In the genomic region with DNA sequence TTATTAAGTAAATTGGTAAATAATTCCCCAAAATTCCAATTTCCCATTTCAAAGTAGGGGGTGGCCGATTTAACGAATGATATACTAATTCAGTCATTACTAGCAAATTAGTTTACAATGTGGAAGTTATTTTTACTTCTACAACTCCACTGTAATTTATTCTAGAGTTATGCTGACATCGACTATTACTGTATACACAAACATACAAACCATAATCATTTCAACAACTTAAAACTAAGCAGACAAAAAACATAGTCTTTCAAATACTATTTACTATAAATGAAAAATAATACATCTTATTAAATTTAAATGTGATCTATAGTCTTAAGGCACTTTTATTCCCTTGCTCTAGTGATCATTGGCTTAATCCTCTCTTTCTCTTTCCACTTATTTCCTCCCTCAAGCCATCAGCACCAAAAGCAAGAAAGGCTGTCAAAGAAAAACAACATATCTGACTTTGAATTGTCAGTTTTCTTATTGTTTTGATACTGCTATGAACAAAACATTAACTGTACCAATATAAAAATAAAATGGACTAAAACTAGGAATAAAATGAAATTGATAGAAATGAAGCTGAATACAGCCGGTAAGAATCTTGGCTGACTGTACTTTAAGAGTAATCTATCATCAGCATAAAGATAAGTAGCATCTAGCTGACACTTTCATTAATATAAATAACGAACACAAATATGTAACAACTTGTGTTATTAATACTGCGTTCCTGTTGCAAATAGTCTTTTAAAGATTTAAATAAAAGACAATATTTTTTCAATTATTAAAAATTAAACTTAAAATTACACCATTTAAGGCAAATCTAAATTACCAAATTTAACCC, we compare ENCODE assay signal across 1 cellular context.
TF ChIP-seq lines count a peak whose summit lies in the region.

No MANE protein-coding gene starts in this region.

TF ChIP-seq in HEK293, 187 proteins besides CTCF, POLR2A, EP300 and RAD21 (continued from another document):
- TF ChIP-seq, protein P1, sequence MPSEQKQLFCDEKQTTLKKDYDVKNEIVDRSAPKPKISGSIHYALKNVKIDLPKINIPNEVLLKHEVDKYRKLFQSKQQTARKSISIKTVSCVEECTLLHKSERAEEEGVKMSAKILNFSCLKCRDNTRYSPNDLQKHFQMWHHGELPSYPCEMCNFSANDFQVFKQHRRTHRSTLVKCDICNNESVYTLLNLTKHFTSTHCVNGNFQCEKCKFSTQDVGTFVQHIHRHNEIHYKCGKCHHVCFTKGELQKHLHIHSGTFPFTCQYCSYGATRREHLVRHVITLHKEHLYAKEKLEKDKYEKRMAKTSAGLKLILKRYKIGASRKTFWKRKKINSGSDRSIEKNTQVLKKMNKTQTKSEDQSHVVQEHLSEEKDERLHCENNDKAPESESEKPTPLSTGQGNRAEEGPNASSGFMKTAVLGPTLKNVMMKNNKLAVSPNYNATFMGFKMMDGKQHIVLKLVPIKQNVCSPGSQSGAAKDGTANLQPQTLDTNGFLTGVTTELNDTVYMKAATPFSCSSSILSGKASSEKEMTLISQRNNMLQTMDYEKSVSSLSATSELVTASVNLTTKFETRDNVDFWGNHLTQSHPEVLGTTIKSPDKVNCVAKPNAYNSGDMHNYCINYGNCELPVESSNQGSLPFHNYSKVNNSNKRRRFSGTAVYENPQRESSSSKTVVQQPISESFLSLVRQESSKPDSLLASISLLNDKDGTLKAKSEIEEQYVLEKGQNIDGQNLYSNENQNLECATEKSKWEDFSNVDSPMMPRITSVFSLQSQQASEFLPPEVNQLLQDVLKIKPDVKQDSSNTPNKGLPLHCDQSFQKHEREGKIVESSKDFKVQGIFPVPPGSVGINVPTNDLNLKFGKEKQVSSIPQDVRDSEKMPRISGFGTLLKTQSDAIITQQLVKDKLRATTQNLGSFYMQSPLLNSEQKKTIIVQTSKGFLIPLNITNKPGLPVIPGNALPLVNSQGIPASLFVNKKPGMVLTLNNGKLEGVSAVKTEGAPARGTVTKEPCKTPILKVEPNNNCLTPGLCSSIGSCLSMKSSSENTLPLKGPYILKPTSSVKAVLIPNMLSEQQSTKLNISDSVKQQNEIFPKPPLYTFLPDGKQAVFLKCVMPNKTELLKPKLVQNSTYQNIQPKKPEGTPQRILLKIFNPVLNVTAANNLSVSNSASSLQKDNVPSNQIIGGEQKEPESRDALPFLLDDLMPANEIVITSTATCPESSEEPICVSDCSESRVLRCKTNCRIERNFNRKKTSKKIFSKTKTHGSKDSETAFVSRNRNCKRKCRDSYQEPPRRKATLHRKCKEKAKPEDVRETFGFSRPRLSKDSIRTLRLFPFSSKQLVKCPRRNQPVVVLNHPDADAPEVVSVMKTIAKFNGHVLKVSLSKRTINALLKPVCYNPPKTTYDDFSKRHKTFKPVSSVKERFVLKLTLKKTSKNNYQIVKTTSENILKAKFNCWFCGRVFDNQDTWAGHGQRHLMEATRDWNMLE (tag by site-specific recombination; conservative IDR thresholded peaks at IDR 0.05; ENCODE audit: low read depth), result no peak
- TF ChIP-seq, protein P2, sequence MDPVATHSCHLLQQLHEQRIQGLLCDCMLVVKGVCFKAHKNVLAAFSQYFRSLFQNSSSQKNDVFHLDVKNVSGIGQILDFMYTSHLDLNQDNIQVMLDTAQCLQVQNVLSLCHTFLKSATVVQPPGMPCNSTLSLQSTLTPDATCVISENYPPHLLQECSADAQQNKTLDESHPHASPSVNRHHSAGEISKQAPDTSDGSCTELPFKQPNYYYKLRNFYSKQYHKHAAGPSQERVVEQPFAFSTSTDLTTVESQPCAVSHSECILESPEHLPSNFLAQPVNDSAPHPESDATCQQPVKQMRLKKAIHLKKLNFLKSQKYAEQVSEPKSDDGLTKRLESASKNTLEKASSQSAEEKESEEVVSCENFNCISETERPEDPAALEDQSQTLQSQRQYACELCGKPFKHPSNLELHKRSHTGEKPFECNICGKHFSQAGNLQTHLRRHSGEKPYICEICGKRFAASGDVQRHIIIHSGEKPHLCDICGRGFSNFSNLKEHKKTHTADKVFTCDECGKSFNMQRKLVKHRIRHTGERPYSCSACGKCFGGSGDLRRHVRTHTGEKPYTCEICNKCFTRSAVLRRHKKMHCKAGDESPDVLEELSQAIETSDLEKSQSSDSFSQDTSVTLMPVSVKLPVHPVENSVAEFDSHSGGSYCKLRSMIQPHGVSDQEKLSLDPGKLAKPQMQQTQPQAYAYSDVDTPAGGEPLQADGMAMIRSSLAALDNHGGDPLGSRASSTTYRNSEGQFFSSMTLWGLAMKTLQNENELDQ (tag by site-specific recombination; IDR thresholded peaks at IDR 0.05; ENCODE audit: low read depth), result no peak
- TF ChIP-seq RBAK (tag by site-specific recombination; IDR thresholded peaks at IDR 0.05), result no peak
- TF ChIP-seq KLF1 (tag by site-specific recombination; IDR thresholded peaks at IDR 0.05), result no peak
- TF ChIP-seq, protein P3, sequence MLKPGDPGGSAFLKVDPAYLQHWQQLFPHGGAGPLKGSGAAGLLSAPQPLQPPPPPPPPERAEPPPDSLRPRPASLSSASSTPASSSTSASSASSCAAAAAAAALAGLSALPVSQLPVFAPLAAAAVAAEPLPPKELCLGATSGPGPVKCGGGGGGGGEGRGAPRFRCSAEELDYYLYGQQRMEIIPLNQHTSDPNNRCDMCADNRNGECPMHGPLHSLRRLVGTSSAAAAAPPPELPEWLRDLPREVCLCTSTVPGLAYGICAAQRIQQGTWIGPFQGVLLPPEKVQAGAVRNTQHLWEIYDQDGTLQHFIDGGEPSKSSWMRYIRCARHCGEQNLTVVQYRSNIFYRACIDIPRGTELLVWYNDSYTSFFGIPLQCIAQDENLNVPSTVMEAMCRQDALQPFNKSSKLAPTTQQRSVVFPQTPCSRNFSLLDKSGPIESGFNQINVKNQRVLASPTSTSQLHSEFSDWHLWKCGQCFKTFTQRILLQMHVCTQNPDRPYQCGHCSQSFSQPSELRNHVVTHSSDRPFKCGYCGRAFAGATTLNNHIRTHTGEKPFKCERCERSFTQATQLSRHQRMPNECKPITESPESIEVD (tag by site-specific recombination; IDR thresholded peaks at IDR 0.05), result peak; percentile 70
- no peak for TF ChIP-seq ZNF629 (tag by site-specific recombination; IDR thresholded peaks at IDR 0.05)
- TF ChIP-seq, protein P4, sequence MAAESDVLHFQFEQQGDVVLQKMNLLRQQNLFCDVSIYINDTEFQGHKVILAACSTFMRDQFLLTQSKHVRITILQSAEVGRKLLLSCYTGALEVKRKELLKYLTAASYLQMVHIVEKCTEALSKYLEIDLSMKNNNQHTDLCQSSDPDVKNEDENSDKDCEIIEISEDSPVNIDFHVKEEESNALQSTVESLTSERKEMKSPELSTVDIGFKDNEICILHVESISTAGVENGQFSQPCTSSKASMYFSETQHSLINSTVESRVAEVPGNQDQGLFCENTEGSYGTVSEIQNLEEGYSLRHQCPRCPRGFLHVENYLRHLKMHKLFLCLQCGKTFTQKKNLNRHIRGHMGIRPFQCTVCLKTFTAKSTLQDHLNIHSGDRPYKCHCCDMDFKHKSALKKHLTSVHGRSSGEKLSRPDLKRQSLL (tag by site-specific recombination; IDR thresholded peaks at IDR 0.05), result no peak
- no peak for TF ChIP-seq ZNF837 (tag by site-specific recombination; IDR thresholded peaks at IDR 0.05)
- TF ChIP-seq ZNF366 (tag by site-specific recombination; conservative IDR thresholded peaks at IDR 0.05), result 0 out of 2 replicates have a peak, but pooled peaks have one; percentile 10
- TF ChIP-seq GFI1B (tag by site-specific recombination; IDR thresholded peaks at IDR 0.05), result no peak
- TF ChIP-seq ZNF529 (tag by site-specific recombination; IDR thresholded peaks at IDR 0.05; ENCODE audit: insufficient replicate concordance), result no peak
- TF ChIP-seq ZFHX2 (tag by site-specific recombination; conservative IDR thresholded peaks at IDR 0.05), result no peak
- TF ChIP-seq ZNF660 (tag by site-specific recombination; IDR thresholded peaks at IDR 0.05), result 0 out of 2 replicates have a peak, but pooled peaks have one; percentile 22
- TF ChIP-seq MZF1 (tag by site-specific recombination; IDR thresholded peaks at IDR 0.05; ENCODE audit: borderline replicate concordance), result no peak
- no peak for TF ChIP-seq ZNF664 (tag by site-specific recombination; IDR thresholded peaks at IDR 0.05)
- no peak for TF ChIP-seq ZNF473 (tag by site-specific recombination; IDR thresholded peaks at IDR 0.05)
- TF ChIP-seq ZNF707 (tag by site-specific recombination; IDR thresholded peaks at IDR 0.05), result no peak
- TF ChIP-seq ZNF544 (tag by site-specific recombination; IDR thresholded peaks at IDR 0.05), result no peak
- TF ChIP-seq REPIN1 (tag by site-specific recombination; IDR thresholded peaks at IDR 0.05; ENCODE audit: low read depth), result peak; percentile 60; the same call in 1 of the 2 replicates
- TF ChIP-seq, protein P5, sequence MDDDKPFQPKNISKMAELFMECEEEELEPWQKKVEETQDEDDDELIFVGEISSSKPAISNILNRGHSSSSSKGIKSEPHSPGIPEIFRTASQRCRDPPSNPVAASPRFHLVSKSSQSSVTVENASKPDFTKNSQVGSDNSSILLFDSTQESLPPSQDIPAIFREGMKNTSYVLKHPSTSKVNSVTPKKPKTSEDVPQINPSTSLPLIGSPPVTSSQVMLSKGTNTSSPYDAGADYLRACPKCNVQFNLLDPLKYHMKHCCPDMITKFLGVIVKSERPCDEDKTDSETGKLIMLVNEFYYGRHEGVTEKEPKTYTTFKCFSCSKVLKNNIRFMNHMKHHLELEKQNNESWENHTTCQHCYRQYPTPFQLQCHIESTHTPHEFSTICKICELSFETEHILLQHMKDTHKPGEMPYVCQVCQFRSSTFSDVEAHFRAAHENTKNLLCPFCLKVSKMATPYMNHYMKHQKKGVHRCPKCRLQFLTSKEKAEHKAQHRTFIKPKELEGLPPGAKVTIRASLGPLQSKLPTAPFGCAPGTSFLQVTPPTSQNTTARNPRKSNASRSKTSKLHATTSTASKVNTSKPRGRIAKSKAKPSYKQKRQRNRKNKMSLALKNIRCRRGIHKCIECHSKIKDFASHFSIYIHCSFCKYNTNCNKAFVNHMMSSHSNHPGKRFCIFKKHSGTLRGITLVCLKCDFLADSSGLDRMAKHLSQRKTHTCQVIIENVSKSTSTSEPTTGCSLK (tag by site-specific recombination; IDR thresholded peaks at IDR 0.05), result no peak
TF ChIP-seq in HEK293: peak in this region for 7.
